ENCODE assay signal across 22 cellular contexts in the genomic region with DNA sequence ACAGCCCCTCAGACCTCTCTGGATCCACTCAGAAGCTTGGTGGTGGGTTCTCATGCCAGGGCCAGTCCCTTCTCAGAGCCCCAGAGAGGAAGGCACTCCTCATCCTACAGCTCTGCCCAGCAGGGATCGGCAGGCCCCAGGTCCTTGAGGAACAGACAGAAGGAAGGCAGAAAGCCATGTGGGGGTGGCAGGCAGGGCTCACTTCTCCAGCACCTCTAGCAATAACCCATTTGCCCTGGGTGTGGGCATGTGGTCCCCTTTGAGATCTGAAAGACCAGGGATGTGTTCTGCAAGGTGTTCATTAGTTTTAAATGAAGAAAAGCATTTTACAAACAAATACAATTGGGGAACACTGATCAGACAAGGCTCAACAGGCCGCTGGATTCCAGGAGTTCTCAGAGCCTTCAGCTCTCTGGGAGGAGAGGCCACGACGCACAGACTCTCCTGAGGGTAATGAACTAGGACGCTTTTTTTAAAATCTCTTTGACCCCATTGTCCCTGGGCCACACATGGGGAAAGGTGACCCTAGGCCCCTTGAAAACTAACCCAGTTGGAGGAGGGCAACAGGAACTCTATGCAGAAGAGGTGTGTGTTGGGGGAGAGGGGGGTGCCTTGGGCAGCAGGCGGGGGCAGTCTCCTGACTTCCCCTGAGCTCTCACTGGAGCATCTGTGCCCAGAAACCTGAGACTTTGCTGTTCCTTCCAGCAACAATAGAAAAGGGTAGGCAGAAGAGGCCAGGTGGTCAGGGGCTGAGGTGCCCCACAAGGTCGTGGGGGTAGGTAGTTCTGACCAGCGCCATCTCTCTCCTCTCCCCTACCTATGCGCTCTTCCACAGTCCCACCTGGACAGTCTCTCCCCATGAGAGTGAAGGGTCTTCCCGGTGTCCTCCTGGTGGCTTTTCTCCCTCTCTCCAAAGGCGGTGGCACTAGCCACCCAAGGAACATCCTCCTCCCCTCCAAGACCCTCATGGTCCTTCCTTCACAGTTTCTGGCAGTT. TPM values are rescaled to one million over a fixed set of nuclear protein-coding genes. Genes with fewer than 3 reads are reported as not detected.
DNase-seq lines count a peak whose midpoint lies in the region; ATAC-seq and TF ChIP-seq lines count a peak whose summit lies in the region.
"Had no signal": no experiment of that assay in that cellular context is flagged by ENCODE, and none has a peak within 500 bp of the region (broad histone marks: within the 10 kb centered on the region; RNA-seq: fewer than 3 reads in every experiment).

No MANE protein-coding gene starts in this region.

- no peak overlapping the region for H3K18ac ChIP-seq in mesenchymal stem cell (ENCODE audit: low read depth in 1 of 2, low read length in 2 of 2)

- no peaks in the 10 kb centered on the region for H3K36me3 Mint-ChIP-seq in CD4-positive, CD25-positive, alpha-beta regulatory T cell
- H3K36me3 Mint-ChIP-seq in glutamatergic neuron (ENCODE audit: unreplicated experiment) = no peaks in the 10 kb centered on the region
- H3K36me3 Mint-ChIP-seq: immature natural killer cell, T-cell had no signal

- TF ChIP-seq POLR2A in sigmoid colon (IDR thresholded peaks at IDR 0.05) = no peak

- H3K79me1 ChIP-seq in mesenchymal stem cell (replicated peaks; ENCODE audit: low read length, poor library complexity, severe bottlenecking) = peaks cover 10% of the 10 kb centered on the region

- H2BK120ac ChIP-seq in mesenchymal stem cell (ENCODE audit: low read depth, low read length) = no peak overlapping the region

- no peaks in the 10 kb centered on the region for H3K9me3 Mint-ChIP-seq in CD4-positive, CD25-positive, alpha-beta regulatory T cell
- peaks cover 13% of the 10 kb centered on the region for H3K9me3 Mint-ChIP-seq in glutamatergic neuron (ENCODE audit: unreplicated experiment)
- H3K9me3 Mint-ChIP-seq: activated CD8-positive, alpha-beta T cell treated with anti-CD3 and anti-CD28 coated beads for 36 hours; activated T-cell treated with anti-CD3 and anti-CD28 coated beads, Interleukin-2, amount 50 U/mL, for 24 hours; immature natural killer cell; T-cell had no signal

- 88% methylated on average over 10 of the region's 11 CpGs for WGBS in mesenchymal stem cell
- WGBS in sigmoid colon, 2 donors = 89 to 92% methylated on average over 11 of the region's 11 CpGs

- no peak overlapping the region for H4K8ac ChIP-seq in mesenchymal stem cell (ENCODE audit: low read length)

- H3K27ac ChIP-seq in CD4-positive, CD25-positive, alpha-beta regulatory T cell (ENCODE audit: insufficient read depth, low read length, poor library complexity, severe bottlenecking) = no peak overlapping the region
- H3K27ac ChIP-seq in HEK293 (ENCODE audit: extremely low read depth, low read depth, low read length) (no peak overlapping the region), mesenchymal stem cell (ENCODE audit: low read length, poor library complexity, severe bottlenecking) (no peak overlapping the region), sigmoid colon (peak overlapping the region; percentile 37 to 99 (median 96))
- H3K27ac ChIP-seq: WERI-Rb-1 had no signal

- no peak overlapping the region for H3K23ac ChIP-seq in mesenchymal stem cell (ENCODE audit: low read length in 2 of 2)

- no peak overlapping the region for H3K9ac ChIP-seq in mesenchymal stem cell (ENCODE audit: low read length)

- H3K4me1 ChIP-seq in CD4-positive, CD25-positive, alpha-beta regulatory T cell (ENCODE audit: control insufficient read depth, insufficient read depth, low read length, poor library complexity, severe bottlenecking) = peaks cover 8% of the 10 kb centered on the region
- peaks cover 8% of the 10 kb centered on the region; the same call in 1 of the 2 replicates for H3K4me1 ChIP-seq in HEK293 (ENCODE audit: control insufficient read depth, insufficient read depth, low read length)
- peaks cover 14% of the 10 kb centered on the region for H3K4me1 ChIP-seq in mesenchymal stem cell (ENCODE audit: control insufficient read depth, insufficient read depth, low read depth, low read length)
- peaks cover 0 to 32% (median 22%) of the 10 kb centered on the region in 4 donors for H3K4me1 ChIP-seq in sigmoid colon

- H2BK12ac ChIP-seq in mesenchymal stem cell (ENCODE audit: low read length in 2 of 2) = peak overlapping the region in 1 of 2 experiments; percentile 59

- no peak overlapping the region for H4K91ac ChIP-seq in mesenchymal stem cell (ENCODE audit: low read length)

- H3K27me3 ChIP-seq in CD4-positive, CD25-positive, alpha-beta regulatory T cell (ENCODE audit: control insufficient read depth, insufficient read depth, low read length) = no peaks in the 10 kb centered on the region
- no peaks in the 10 kb centered on the region for H3K27me3 ChIP-seq in mesenchymal stem cell (ENCODE audit: control insufficient read depth in 1 of 2, insufficient read depth in 1 of 2, low read length in 2 of 2)
- no peaks in the 10 kb centered on the region for H3K27me3 ChIP-seq in sigmoid colon

- H3K4ac ChIP-seq in mesenchymal stem cell (ENCODE audit: low read depth in 1 of 2, low read length in 2 of 2) = no peak overlapping the region

- no peaks in the 10 kb centered on the region for H3K27me3 Mint-ChIP-seq in CD4-positive, CD25-positive, alpha-beta regulatory T cell
- peaks cover 4% of the 10 kb centered on the region for H3K27me3 Mint-ChIP-seq in glutamatergic neuron (ENCODE audit: unreplicated experiment)
- H3K27me3 Mint-ChIP-seq: activated CD8-positive, alpha-beta T cell treated with anti-CD3 and anti-CD28 coated beads for 36 hours; activated T-cell treated with anti-CD3 and anti-CD28 coated beads, Interleukin-2, amount 50 U/mL, for 24 hours; T-cell had no signal

- DNase-seq in CD4-positive, CD25-positive, alpha-beta regulatory T cell = no peak
- DNase-seq in mesenchymal stem cell (no peak), sigmoid colon (peak; percentile 60), glutamatergic neuron (no peak)
- DNase-seq in activated T-cell treated with anti-CD3 and anti-CD28 coated beads, Interleukin-2, amount 50 U/mL, for 48 hours = no peak
- DNase-seq: activated CD8-positive, alpha-beta T cell treated with anti-CD3 and anti-CD28 coated beads for 36 hours; activated T-cell treated with anti-CD3 and anti-CD28 coated beads, Interleukin-2, amount 50 U/mL, for 24 hours; AML-193; esophagus squamous epithelium; immature natural killer cell; KBM-7; NCI-H1930; NCI-H510A treated with DMSO at 0.1 percent for 48 hours; SHP77; stimulated activated naive CD8-positive, alpha-beta T cell treated with anti-CD3 and anti-CD28 coated beads, Interleukin-15, Interleukin-2, amounts not matched to agents 100 U/mL and 50 U/mL, for 24 hours; T-cell; WERI-Rb-1 had no signal

- H2BK15ac ChIP-seq in mesenchymal stem cell (ENCODE audit: low read depth, poor library complexity, severe bottlenecking) = peak overlapping the region; percentile 62

- H2AFZ ChIP-seq in mesenchymal stem cell (ENCODE audit: low read depth, low read length) = no peak overlapping the region

- no peaks in the 10 kb centered on the region for H3K36me3 ChIP-seq in CD4-positive, CD25-positive, alpha-beta regulatory T cell (ENCODE audit: control insufficient read depth, insufficient read depth, low read length)
- H3K36me3 ChIP-seq in HEK293 (ENCODE audit: control insufficient read depth in 2 of 2, insufficient read depth in 1 of 2, low read length in 2 of 2) (no peaks in the 10 kb centered on the region), mesenchymal stem cell (ENCODE audit: control insufficient read depth in 1 of 2, insufficient read depth in 2 of 2, low read depth in 1 of 2, low read length in 2 of 2) (peaks cover 0 to 2% of the 10 kb centered on the region in 2 experiments), sigmoid colon (peaks cover 0 to 13% (median 0%) of the 10 kb centered on the region in 4 donors)
- H3K36me3 ChIP-seq: esophagus squamous epithelium, HAP-1, WERI-Rb-1 had no signal

- intact Hi-C loops in sigmoid colon (cut with DNase I) = no loop called here

- H2BK5ac ChIP-seq in mesenchymal stem cell (ENCODE audit: low read depth, low read length, poor library complexity, severe bottlenecking) = no peak overlapping the region

- H3K14ac ChIP-seq in mesenchymal stem cell (ENCODE audit: low read length in 2 of 2) = no peak overlapping the region

- H3K4me1 Mint-ChIP-seq in CD4-positive, CD25-positive, alpha-beta regulatory T cell = peaks cover 0 to 26% (median 8%) of the 10 kb centered on the region in 4 donors
- H3K4me1 Mint-ChIP-seq in glutamatergic neuron (ENCODE audit: low read depth, unreplicated experiment) = peaks cover 1% of the 10 kb centered on the region

- CTCF ChIA-PET in HEK293 (lab: Yijun Ruan, JAX) = interaction anchor here (0.6 to 2.2 kb wide), 5 partner anchors 10 to 191 kb away, joined by 3 to 10 read pairs (median 5); no protein-coding TSS in a partner anchor

- no peak overlapping the region for H3K4me2 ChIP-seq in mesenchymal stem cell (ENCODE audit: low read length, poor library complexity, severe bottlenecking)

- H3K4me3 Mint-ChIP-seq in CD4-positive, CD25-positive, alpha-beta regulatory T cell = peak overlapping the region in 3 of 4 donors; percentile 26 to 87 (median 68)
- H3K4me3 Mint-ChIP-seq in glutamatergic neuron (ENCODE audit: unreplicated experiment) = no peak overlapping the region

- H3K27ac Mint-ChIP-seq in CD4-positive, CD25-positive, alpha-beta regulatory T cell = no peak overlapping the region
- no peak overlapping the region for H3K27ac Mint-ChIP-seq in glutamatergic neuron (ENCODE audit: unreplicated experiment)
- H3K27ac Mint-ChIP-seq: activated T-cell treated with anti-CD3 and anti-CD28 coated beads, Interleukin-2, amount 50 U/mL, for 24 hours had no signal

- TF ChIP-seq CTCF in HEK293 (tag by site-specific recombination; IDR thresholded peaks at IDR 0.05) (no peak), sigmoid colon (IDR thresholded peaks at IDR 0.05) (no peak), glutamatergic neuron (IDR thresholded peaks at IDR 0.05; ENCODE audit: partially characterized antibody, unreplicated experiment) (no peak)

- H2AK5ac ChIP-seq in mesenchymal stem cell (ENCODE audit: low read length, severe bottlenecking) = no peak overlapping the region

- POLR2A ChIA-PET in HEK293 (lab: Yijun Ruan, JAX) = interaction anchor here (0.5 to 1.2 kb wide), 2 partner anchors 49 to 230 kb away, joined by 3 to 8 read pairs; no protein-coding TSS in a partner anchor

- no peak for ATAC-seq in CD4-positive, CD25-positive, alpha-beta regulatory T cell (ENCODE audit: low read depth in 2 of 2)
- ATAC-seq in GM19397 (IDR thresholded peaks at IDR 0.05; ENCODE audit: unreplicated experiment) = no peak
- ATAC-seq: activated CD8-positive, alpha-beta T cell treated with anti-CD3 and anti-CD28 coated beads for 36 hours; stimulated activated naive CD8-positive, alpha-beta T cell treated with anti-CD3 and anti-CD28 coated beads, Interleukin-15, Interleukin-2, amounts not matched to agents 100 U/mL and 50 U/mL, for 24 hours; T-cell had no signal

- no peak overlapping the region for H3K4me3 ChIP-seq in CD4-positive, CD25-positive, alpha-beta regulatory T cell (ENCODE audit: low read depth, low read length)
- H3K4me3 ChIP-seq in HEK293 (ENCODE audit: low read depth, low read length) = no peak overlapping the region
- H3K4me3 ChIP-seq in mesenchymal stem cell (ENCODE audit: insufficient read depth in 1 of 2, low read depth in 1 of 2, low read length in 2 of 2) = no peak overlapping the region
- no peak overlapping the region for H3K4me3 ChIP-seq in sigmoid colon
- H3K4me3 ChIP-seq: esophagus squamous epithelium, HAP-1, lung had no signal

- no peaks in the 10 kb centered on the region for H3K9me3 ChIP-seq in CD4-positive, CD25-positive, alpha-beta regulatory T cell (ENCODE audit: control insufficient read depth in 2 of 2, low read length in 2 of 2)
- H3K9me3 ChIP-seq in HEK293 (ENCODE audit: control insufficient read depth, insufficient read depth, low read depth, low read length) = no peaks in the 10 kb centered on the region
- H3K9me3 ChIP-seq in mesenchymal stem cell (ENCODE audit: control insufficient read depth, low read length) = no peaks in the 10 kb centered on the region
- no peaks in the 10 kb centered on the region for H3K9me3 ChIP-seq in sigmoid colon
- H3K9me3 ChIP-seq: esophagus squamous epithelium, HAP-1 had no signal

- no peak for TF ChIP-seq EP300 in sigmoid colon (IDR thresholded peaks at IDR 0.05)

RNA-seq across cellular contexts. Expression of gene LDB3, which starts 40.8 kb away (rescaled TPM):
- not detected for total RNA-seq in CD4-positive, CD25-positive, alpha-beta regulatory T cell
- not detected for polyA plus RNA-seq in CD4-positive, CD25-positive, alpha-beta regulatory T cell
- 0.03 TPM for polyA plus RNA-seq in mesenchymal stem cell (2013, experiment 1 of 2)
- polyA plus RNA-seq in mesenchymal stem cell (2013, experiment 2 of 2) = 0.03 TPM
- total RNA-seq in sigmoid colon = 10 to 100 TPM; 13.2 to 42.1 (median 22.4) TPM
- 1 to 10 TPM; 1.2 to 1.9 (median 1.8) TPM for polyA plus RNA-seq in sigmoid colon
- 92.0 TPM for total RNA-seq in glutamatergic neuron (ENCODE audit: unreplicated experiment)

RNA-seq across cellular contexts. Expression of gene BMPR1A, which starts 47.3 kb away (rescaled TPM):
- total RNA-seq in CD4-positive, CD25-positive, alpha-beta regulatory T cell = 8.8 TPM
- 1 to 10 TPM; 2.2 to 5.0 (median 3.8) TPM for polyA plus RNA-seq in CD4-positive, CD25-positive, alpha-beta regulatory T cell
- 33.1 TPM for polyA plus RNA-seq in mesenchymal stem cell (2013, experiment 1 of 2)
- 34.7 TPM for polyA plus RNA-seq in mesenchymal stem cell (2013, experiment 2 of 2)
- total RNA-seq in sigmoid colon (100 to 1,000 TPM in 3 of 4 donors, 10 to 100 TPM in 1; 84.2 to 145 (median 120) TPM), glutamatergic neuron (ENCODE audit: unreplicated experiment) (27.7 TPM)
- polyA plus RNA-seq in sigmoid colon = 10 to 100 TPM in 1 of 3 donors, 1 to 10 TPM in 2; 5.5 to 16.1 (median 7.8) TPM

RNA-seq across cellular contexts. Expression of gene OPN4, which starts 54.7 kb away (rescaled TPM):
- not detected for total RNA-seq in CD4-positive, CD25-positive, alpha-beta regulatory T cell
- not detected for polyA plus RNA-seq in CD4-positive, CD25-positive, alpha-beta regulatory T cell
- not detected for polyA plus RNA-seq in mesenchymal stem cell (2013, experiment 1 of 2)
- not detected for polyA plus RNA-seq in mesenchymal stem cell (2013, experiment 2 of 2)
- total RNA-seq in sigmoid colon (not detected), glutamatergic neuron (ENCODE audit: unreplicated experiment) (not detected)
- polyA plus RNA-seq in sigmoid colon = under 1 TPM in 1 of 3 donors, not detected in 2; 0.04 TPM
- total RNA-seq: activated CD8-positive, alpha-beta T cell treated with anti-CD3 and anti-CD28 coated beads for 36 hours; esophagus squamous epithelium; G401; T-cell had no signal
- polyA plus RNA-seq: immature natural killer cell, lung had no signal

Comparison
In these comparisons a context has a peak if more than half of its experiments do, and no peak if none do; other contexts are left out.
1. H3K27ac ChIP-seq: peak in sigmoid colon (4 of 4); none in CD4-positive, CD25-positive, alpha-beta regulatory T cell (single experiment), HEK293 (single experiment) and mesenchymal stem cell (single experiment).
2. RNA of gene LDB3, which starts 40.8 kb away (total RNA-seq): 92.0 TPM in glutamatergic neuron (single experiment) and 13.2 to 42.1 TPM in sigmoid colon; not detected in CD4-positive, CD25-positive, alpha-beta regulatory T cell (single experiment); every median in the first group is over 10 times any median in the second.